ENCODE assay signal across 25 cellular contexts in genomic region chr10:121751191-121751760, GRCh38.
"Had no signal": no experiment of that assay in that cellular context is flagged by ENCODE, and none has a peak within 500 bp of the region (broad histone marks: within the 10 kb centered on the region; RNA-seq: fewer than 3 reads in every experiment).

No MANE protein-coding gene starts in this region.

- H3K36me3 ChIP-seq: gastrocnemius medialis, heart left ventricle, neutrophil, pancreas, right lobe of liver had no signal

- H3K4me2 ChIP-seq: hepatocyte, smooth muscle cell had no signal

- H3K9me3 ChIP-seq: gastrocnemius medialis, neutrophil, pancreas, right lobe of liver, testis had no signal

- H3K4me1 ChIP-seq: pancreas, right lobe of liver, testis had no signal

- H3K79me2 ChIP-seq: hepatocyte had no signal

- H3K27ac ChIP-seq: dorsolateral prefrontal cortex, gastrocnemius medialis, heart left ventricle, hepatocyte, neutrophil, pancreas, right lobe of liver, testis, tibial artery had no signal

- H3K4me3 ChIP-seq: dorsolateral prefrontal cortex, gastrocnemius medialis, heart left ventricle, hepatocyte, mucosa of descending colon, pancreas, right lobe of liver, smooth muscle cell, testis, tibial artery had no signal

- ATAC-seq: gastrocnemius medialis; heart left ventricle; left lobe of liver; mucosa of descending colon; natural killer cell treated with Interleukin-12 subunit alpha and Interleukin-12 subunit beta and Interleukin-15 and Interleukin-18, amount 100 ng/mL, for 72 hours; pancreas; right lobe of liver; stimulated activated naive CD8-positive, alpha-beta T cell treated with anti-CD3 and anti-CD28 coated beads, Interleukin-15, amount 100 ng/mL, for 72 hours had no signal

- H2AFZ ChIP-seq: hepatocyte had no signal

- H3K27me3 ChIP-seq: dorsolateral prefrontal cortex, gastrocnemius medialis, heart left ventricle, hepatocyte, neutrophil, pancreas, right lobe of liver, testis, tibial artery had no signal

- DNase-seq: dorsolateral prefrontal cortex; effector CD4-positive, alpha-beta T cell; gastrocnemius medialis; heart left ventricle; kidney; mesenchymal stem cell; mucosa of descending colon; naive B cell; pancreas; retina; right lobe of liver; stimulated activated CD4-positive, alpha-beta T cell treated with anti-CD3 and anti-CD28 coated beads, Interleukin-12 subunit alpha, Interleukin-12 subunit beta, amount 100 ng/mL, for 4 hours; stimulated activated CD4-positive, alpha-beta T cell treated with anti-CD3 and anti-CD28 coated beads, Interleukin-1b, Interleukin-23, amount 100 ng/mL, for 48 hours; stimulated activated CD4-positive, alpha-beta T cell treated with anti-CD3 and anti-CD28 coated beads, Interleukin-4, amount 100 ng/mL, for 1 hour; stimulated activated CD8-positive, alpha-beta memory T cell treated with anti-CD3 and anti-CD28 coated beads, Interleukin-4, amount 100 ng/mL, for 48 hours; stimulated activated naive CD4-positive, alpha-beta T cell; stimulated activated naive CD8-positive, alpha-beta T cell treated with anti-CD3 and anti-CD28 coated beads, Interleukin-15, amount 100 ng/mL, for 72 hours; substantia nigra; testis; tibial artery had no signal
